Comparison of ENCODE assay signal across 19 cellular contexts in genomic region chr6:94377835-94378234, GRCh38.
DNase-seq lines count a peak whose midpoint lies in the region; ATAC-seq and TF ChIP-seq lines count a peak whose summit lies in the region.
"Had no signal": no experiment of that assay in that cellular context is flagged by ENCODE, and none has a peak within 500 bp of the region (broad histone marks: within the 10 kb centered on the region; RNA-seq: fewer than 3 reads in every experiment).

No MANE protein-coding gene starts in this region.

- no peak overlapping the region for H3K4me3 ChIP-seq in heart left ventricle
- H3K4me3 ChIP-seq in left ventricle myocardium inferior = no peak overlapping the region
- H3K4me3 ChIP-seq: A549, HAP-1 had no signal

- DNase-seq in NCI-H2171 treated with DMSO at 0.1 percent for 48 hours (lab: John Stamatoyannopoulos, UW) (peak; percentile 68), NCI-H2171 (lab: John Stamatoyannopoulos, UW) (no peak), heart left ventricle (no peak), left ventricle myocardium inferior (no peak), NCI-H446 (lab: John Stamatoyannopoulos, UW) (peak; percentile 61 to 65), left ventricle myocardium superior (no peak), globus pallidus (ENCODE audit: low spot score) (no peak), NCI-H2227 (lab: John Stamatoyannopoulos, UW; ENCODE audit: unreplicated experiment) (no peak)
- DNase-seq: 8988T; ACHN; AML-193; Calu3; CD4-positive, alpha-beta memory T cell; COR-L47; DND-41; GOT3; HFFc6 had no signal

- ATAC-seq in heart left ventricle (peak in 3 of 4 donors; percentile 80 to 93 (median 84)), left ventricle myocardium superior (peak; percentile 87)
- ATAC-seq: A549 had no signal

- intact Hi-C loops in heart left ventricle (cut with DNase I) (loop anchor here in 1 of 10 donors (5.0 kb wide), 1 partner anchor 76 kb away; no protein-coding TSS in a partner anchor), left ventricle myocardium inferior (cut with micrococcal nuclease) (no loop called here), left ventricle myocardium superior (cut with micrococcal nuclease) (no loop called here)

- TF ChIP-seq CTCF in heart left ventricle (IDR thresholded peaks at IDR 0.05) = no peak
- no peak for TF ChIP-seq CTCF in left ventricle myocardium inferior (IDR thresholded peaks at IDR 0.05; ENCODE audit: borderline replicate concordance)

- no peaks in the 10 kb centered on the region for H3K27me3 ChIP-seq in heart left ventricle
- no peaks in the 10 kb centered on the region for H3K27me3 ChIP-seq in left ventricle myocardium inferior (ENCODE audit: low read depth)

- WGBS in heart left ventricle, 4 donors = 24 to 36% (median 29%) methylated on average over 1 of the region's 1 CpG

- no peak for TF ChIP-seq POLR2A in heart left ventricle (IDR thresholded peaks at IDR 0.05)

- no peaks in the 10 kb centered on the region for H3K4me1 ChIP-seq in heart left ventricle
- H3K4me1 ChIP-seq in left ventricle myocardium inferior = peaks cover 3% of the 10 kb centered on the region
- H3K4me1 ChIP-seq: A549, HAP-1 had no signal

- H3K9me3 ChIP-seq in heart left ventricle (peaks cover 0 to 4% (median 0%) of the 10 kb centered on the region in 12 donors), left ventricle myocardium inferior (replicated peaks) (peaks cover 6% of the 10 kb centered on the region)
- H3K9me3 ChIP-seq: A549, HAP-1 had no signal

- H3K27ac ChIP-seq in heart left ventricle (no peak overlapping the region), left ventricle myocardium inferior (replicated peaks) (no peak overlapping the region)
- H3K27ac ChIP-seq: A549 had no signal

- H3K36me3 ChIP-seq in heart left ventricle (no peaks in the 10 kb centered on the region), left ventricle myocardium inferior (no peaks in the 10 kb centered on the region)
- H3K36me3 ChIP-seq: HAP-1 had no signal

Comparison
In these comparisons a context has a peak if more than half of its experiments do, and no peak if none do; other contexts are left out.
1. DNase-seq: peak in NCI-H2171 treated with DMSO at 0.1 percent for 48 hours (single experiment) and NCI-H446 (2 of 2); none in NCI-H2171 (single experiment), heart left ventricle (0 of 5), left ventricle myocardium inferior (single experiment), left ventricle myocardium superior (single experiment), globus pallidus (single experiment) and NCI-H2227 (single experiment).